23 cellular contexts compared by ENCODE assay signal in the genomic region with DNA sequence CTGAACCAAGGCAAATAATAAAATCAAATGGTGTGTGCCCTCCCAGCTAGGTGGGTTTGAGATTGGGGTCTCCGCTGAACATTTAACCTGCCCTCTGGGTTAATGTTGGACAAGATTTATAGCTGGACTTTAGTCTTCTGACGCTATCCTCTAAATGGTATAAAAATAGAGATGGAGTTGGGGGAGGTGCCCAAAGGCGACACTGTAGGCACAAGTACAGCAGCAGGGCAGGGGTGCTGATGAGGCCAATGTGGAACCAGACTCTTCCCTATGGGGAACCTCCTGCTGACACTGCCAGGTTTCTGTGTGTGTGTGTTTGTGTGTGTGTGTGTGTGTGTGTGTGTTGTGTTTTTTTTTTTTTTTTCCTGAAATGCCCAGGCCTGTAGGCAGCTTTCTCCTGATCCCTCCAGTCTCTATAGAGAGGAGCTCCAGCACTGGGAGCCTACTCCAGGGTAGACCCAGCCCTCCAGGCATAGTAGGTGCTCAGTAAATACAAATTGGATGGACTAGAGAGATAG. TPM values are rescaled to one million over a fixed set of nuclear protein-coding genes. Genes with fewer than 3 reads are reported as not detected.
A peak's percentile ranks its signal among the peaks of the same experiment; 100 is the strongest.
DNase-seq lines count a peak whose midpoint lies in the region; ATAC-seq and TF ChIP-seq lines count a peak whose summit lies in the region.
"Had no signal": no experiment of that assay in that cellular context is flagged by ENCODE, and none has a peak within 500 bp of the region (broad histone marks: within the 10 kb centered on the region; RNA-seq: fewer than 3 reads in every experiment).

No MANE protein-coding gene starts in this region.

- CTCF ChIA-PET in activated naive CD4-positive, alpha-beta T cell treated with anti-CD3 and anti-CD28 coated beads for 36 hours (lab: Charles Lee) = interaction anchor here (1.6 kb wide), 1 partner anchor 40 kb away, joined by 5 read pairs; no protein-coding TSS in a partner anchor

- no peak for TF ChIP-seq POLR2A in tibial nerve (IDR thresholded peaks at IDR 0.05)

- H3K36me3 ChIP-seq in mucosa of descending colon (ENCODE audit: low read depth) (no peaks in the 10 kb centered on the region), tibial nerve (no peaks in the 10 kb centered on the region)
- H3K36me3 ChIP-seq: pancreas had no signal

- peaks cover 47% of the 10 kb centered on the region for H3K4me1 ChIP-seq in mucosa of descending colon (ENCODE audit: low read depth)
- peaks cover 0 to 59% (median 19%) of the 10 kb centered on the region in 4 donors for H3K4me1 ChIP-seq in tibial nerve

- H3K9me3 Mint-ChIP-seq in activated naive CD8-positive, alpha-beta T cell treated with anti-CD3 and anti-CD28 coated beads, Interleukin-2, amount 10 ng/mL, durations not matched to agents 7 days and 5 days = no peaks in the 10 kb centered on the region
- no peaks in the 10 kb centered on the region for H3K9me3 Mint-ChIP-seq in activated naive CD8-positive, alpha-beta T cell treated with anti-CD3 and anti-CD28 coated beads for 36 hours
- H3K9me3 Mint-ChIP-seq in chondrocyte (ENCODE audit: low read depth) = no peaks in the 10 kb centered on the region
- H3K9me3 Mint-ChIP-seq in activated naive CD4-positive, alpha-beta T cell treated with anti-CD3 and anti-CD28 coated beads for 36 hours = no peaks in the 10 kb centered on the region
- H3K9me3 Mint-ChIP-seq: activated naive CD8-positive, alpha-beta T cell treated with anti-CD3 and anti-CD28 coated beads, Interleukin-2, amount 50 U/mL, for 24 hours; activated T-helper 1 cell treated with anti-CD3 and anti-CD28 coated beads, Interleukin-12 subunit alpha, Interleukin-12 subunit beta, Interleukin-2, Interleukin-4 antibody, amounts not matched to agents 30 ng/mL and 10 ng/mL and 1 ng/mL, durations not matched to agents 14 hours and 24 hours and 36 hours; type B pancreatic cell had no signal

- H3K4me1 Mint-ChIP-seq in activated naive CD8-positive, alpha-beta T cell treated with anti-CD3 and anti-CD28 coated beads, Interleukin-2, amount 10 ng/mL, durations not matched to agents 7 days and 5 days = peaks cover 10% of the 10 kb centered on the region
- peaks cover 18% of the 10 kb centered on the region for H3K4me1 Mint-ChIP-seq in activated naive CD8-positive, alpha-beta T cell treated with anti-CD3 and anti-CD28 coated beads for 36 hours
- peaks cover 94% of the 10 kb centered on the region for H3K4me1 Mint-ChIP-seq in chondrocyte (ENCODE audit: low read depth)
- H3K4me1 Mint-ChIP-seq in activated naive CD4-positive, alpha-beta T cell treated with anti-CD3 and anti-CD28 coated beads for 36 hours (ENCODE audit: low read depth) = peaks cover 18% of the 10 kb centered on the region

- POLR2A ChIA-PET in activated naive CD8-positive, alpha-beta T cell treated with anti-CD3 and anti-CD28 coated beads, Interleukin-2, amount 10 ng/mL, durations not matched to agents 7 days and 5 days (lab: Charles Lee) = interaction anchor here (1.3 kb wide), 1 partner anchor 9 kb away, joined by 3 read pairs; no protein-coding TSS in a partner anchor

- no peak for TF ChIP-seq CTCF in chondrocyte (IDR thresholded peaks at IDR 0.05)
- TF ChIP-seq CTCF in mucosa of descending colon (IDR thresholded peaks at IDR 0.05) = no peak
- no peak for TF ChIP-seq CTCF in tibial nerve (IDR thresholded peaks at IDR 0.05)

- 71 to 73% methylated on average over 3 of the region's 3 CpGs for WGBS in tibial nerve, 2 donors

- no peak for DNase-seq in activated naive CD8-positive, alpha-beta T cell treated with anti-CD3 and anti-CD28 coated beads, Interleukin-2, amount 10 ng/mL, durations not matched to agents 7 days and 5 days
- no peak for DNase-seq in activated naive CD8-positive, alpha-beta T cell treated with anti-CD3 and anti-CD28 coated beads for 36 hours
- DNase-seq in chondrocyte (ENCODE audit: low spot score) (no peak), mucosa of descending colon (peak in 2 of 3 donors; percentile 70 to 73), tibial nerve (ENCODE audit: low spot score in 2 of 2) (no peak), NCI-H2196 (lab: John Stamatoyannopoulos, UW; ENCODE audit: unreplicated experiment) (no peak)
- DNase-seq in activated naive CD4-positive, alpha-beta T cell treated with anti-CD3 and anti-CD28 coated beads for 36 hours = no peak
- DNase-seq: activated CD8-positive, alpha-beta memory T cell treated with anti-CD3 and anti-CD28 coated beads for 24 hours; activated naive CD8-positive, alpha-beta T cell treated with anti-CD3 and anti-CD28 coated beads, Interleukin-2, amount 50 U/mL, for 24 hours; C1 segment of cervical spinal cord; DMS153; dorsolateral prefrontal cortex; glutamatergic neuron; NCI-H1436; NCI-H446; pancreas; SHP77 had no signal

- peak overlapping the region; percentile 5 for H3K27ac Mint-ChIP-seq in activated naive CD8-positive, alpha-beta T cell treated with anti-CD3 and anti-CD28 coated beads, Interleukin-2, amount 10 ng/mL, durations not matched to agents 7 days and 5 days
- no peak overlapping the region for H3K27ac Mint-ChIP-seq in activated naive CD8-positive, alpha-beta T cell treated with anti-CD3 and anti-CD28 coated beads for 36 hours
- H3K27ac Mint-ChIP-seq in chondrocyte (ENCODE audit: unreplicated experiment) = peak overlapping the region; percentile 87
- H3K27ac Mint-ChIP-seq in activated naive CD4-positive, alpha-beta T cell treated with anti-CD3 and anti-CD28 coated beads for 36 hours = no peak overlapping the region
- H3K27ac Mint-ChIP-seq: activated naive CD8-positive, alpha-beta T cell treated with anti-CD3 and anti-CD28 coated beads, Interleukin-2, amount 50 U/mL, for 24 hours; activated T-helper 1 cell treated with anti-CD3 and anti-CD28 coated beads, Interleukin-12 subunit alpha, Interleukin-12 subunit beta, Interleukin-2, Interleukin-4 antibody, amounts not matched to agents 30 ng/mL and 10 ng/mL and 1 ng/mL, durations not matched to agents 14 hours and 24 hours and 36 hours; type B pancreatic cell had no signal

- no peaks in the 10 kb centered on the region for H3K27me3 ChIP-seq in tibial nerve
- H3K27me3 ChIP-seq: dorsolateral prefrontal cortex, pancreas had no signal

- no peaks in the 10 kb centered on the region for H3K36me3 Mint-ChIP-seq in activated naive CD8-positive, alpha-beta T cell treated with anti-CD3 and anti-CD28 coated beads, Interleukin-2, amount 10 ng/mL, durations not matched to agents 7 days and 5 days
- no peaks in the 10 kb centered on the region for H3K36me3 Mint-ChIP-seq in activated naive CD8-positive, alpha-beta T cell treated with anti-CD3 and anti-CD28 coated beads for 36 hours
- H3K36me3 Mint-ChIP-seq in chondrocyte (ENCODE audit: low read depth) = no peaks in the 10 kb centered on the region
- no peaks in the 10 kb centered on the region for H3K36me3 Mint-ChIP-seq in activated naive CD4-positive, alpha-beta T cell treated with anti-CD3 and anti-CD28 coated beads for 36 hours (ENCODE audit: low read depth)
- H3K36me3 Mint-ChIP-seq: type B pancreatic cell had no signal

- no peak overlapping the region for H3K4me3 ChIP-seq in mucosa of descending colon
- H3K4me3 ChIP-seq in tibial nerve = no peak overlapping the region
- H3K4me3 ChIP-seq: dorsolateral prefrontal cortex, esophagus muscularis mucosa, pancreas had no signal

- peaks cover 19% of the 10 kb centered on the region for H3K27me3 Mint-ChIP-seq in activated naive CD8-positive, alpha-beta T cell treated with anti-CD3 and anti-CD28 coated beads, Interleukin-2, amount 10 ng/mL, durations not matched to agents 7 days and 5 days
- peaks cover 3% of the 10 kb centered on the region for H3K27me3 Mint-ChIP-seq in activated naive CD8-positive, alpha-beta T cell treated with anti-CD3 and anti-CD28 coated beads for 36 hours
- H3K27me3 Mint-ChIP-seq in chondrocyte (ENCODE audit: low read depth) = no peaks in the 10 kb centered on the region
- H3K27me3 Mint-ChIP-seq in activated naive CD4-positive, alpha-beta T cell treated with anti-CD3 and anti-CD28 coated beads for 36 hours (ENCODE audit: low read depth) = peaks cover 2% of the 10 kb centered on the region
- H3K27me3 Mint-ChIP-seq: activated naive CD8-positive, alpha-beta T cell treated with anti-CD3 and anti-CD28 coated beads, Interleukin-2, amount 50 U/mL, for 24 hours had no signal

- no peaks in the 10 kb centered on the region for H3K9me3 ChIP-seq in mucosa of descending colon
- H3K9me3 ChIP-seq in tibial nerve = no peaks in the 10 kb centered on the region
- H3K9me3 ChIP-seq: esophagus muscularis mucosa, pancreas had no signal

- no peak overlapping the region for H3K4me3 Mint-ChIP-seq in activated naive CD8-positive, alpha-beta T cell treated with anti-CD3 and anti-CD28 coated beads, Interleukin-2, amount 10 ng/mL, durations not matched to agents 7 days and 5 days
- H3K4me3 Mint-ChIP-seq in activated naive CD8-positive, alpha-beta T cell treated with anti-CD3 and anti-CD28 coated beads for 36 hours = no peak overlapping the region
- no peak overlapping the region for H3K4me3 Mint-ChIP-seq in chondrocyte (ENCODE audit: unreplicated experiment)
- H3K4me3 Mint-ChIP-seq in activated naive CD4-positive, alpha-beta T cell treated with anti-CD3 and anti-CD28 coated beads for 36 hours = no peak overlapping the region
- H3K4me3 Mint-ChIP-seq: activated naive CD8-positive, alpha-beta T cell treated with anti-CD3 and anti-CD28 coated beads, Interleukin-2, amount 50 U/mL, for 24 hours; activated T-helper 1 cell treated with anti-CD3 and anti-CD28 coated beads, Interleukin-12 subunit alpha, Interleukin-12 subunit beta, Interleukin-2, Interleukin-4 antibody, amounts not matched to agents 30 ng/mL and 10 ng/mL and 1 ng/mL, durations not matched to agents 14 hours and 24 hours and 36 hours; type B pancreatic cell had no signal

- peak overlapping the region in 3 of 4 donors; percentile 45 to 66 (median 55) for H3K27ac ChIP-seq in tibial nerve

- intact Hi-C loops in mucosa of descending colon (cut with DNase I, micrococcal nuclease) = no loop called here
- intact Hi-C loops in activated naive CD4-positive, alpha-beta T cell treated with anti-CD3 and anti-CD28 coated beads for 36 hours (cut with micrococcal nuclease) = no loop called here

- TF ChIP-seq EP300 in tibial nerve (IDR thresholded peaks at IDR 0.05) = no peak

- ATAC-seq in activated naive CD8-positive, alpha-beta T cell treated with anti-CD3 and anti-CD28 coated beads, Interleukin-2, amount 10 ng/mL, durations not matched to agents 7 days and 5 days (ENCODE audit: low read depth) = no peak
- ATAC-seq in mucosa of descending colon = peak; percentile 69
- ATAC-seq in GM18867 (IDR thresholded peaks at IDR 0.05; ENCODE audit: unreplicated experiment) = no peak
- ATAC-seq: activated naive CD8-positive, alpha-beta T cell treated with anti-CD3 and anti-CD28 coated beads, Interleukin-2, amount 50 U/mL, for 24 hours; pancreas had no signal

RNA-seq across cellular contexts. Expression of gene PCDH1, which starts 37.9 kb away (rescaled TPM):
- total RNA-seq in activated naive CD8-positive, alpha-beta T cell treated with anti-CD3 and anti-CD28 coated beads, Interleukin-2, amount 10 ng/mL, durations not matched to agents 7 days and 5 days = not detected
- not detected for total RNA-seq in activated naive CD8-positive, alpha-beta T cell treated with anti-CD3 and anti-CD28 coated beads for 36 hours
- 10.9 to 85.4 TPM (median 82.9 TPM) in 3 replicates for total RNA-seq in chondrocyte
- total RNA-seq in mucosa of descending colon = 100 to 1,000 TPM in 2 of 3 donors, 10 to 100 TPM in 1; 75.1 to 159 (median 127) TPM
- 10 to 100 TPM; 19.9 to 55.5 (median 44.9) TPM for total RNA-seq in tibial nerve
- not detected for total RNA-seq in activated naive CD4-positive, alpha-beta T cell treated with anti-CD3 and anti-CD28 coated beads for 36 hours
- total RNA-seq: activated T-helper 1 cell treated with anti-CD3 and anti-CD28 coated beads, Interleukin-12 subunit alpha, Interleukin-12 subunit beta, Interleukin-2, Interleukin-4 antibody, amounts not matched to agents 30 ng/mL and 10 ng/mL and 1 ng/mL, durations not matched to agents 14 hours and 24 hours and 36 hours; LHCN-M2; T-helper 1 cell treated with Interleukin-12 subunit alpha and Interleukin-12 subunit beta and Interleukin-4 antibody, amounts not matched to agents 30 ng/mL and 1 ng/mL, for 36 hours had no signal

Comparison
In these comparisons a context has a peak if more than half of its experiments do, and no peak if none do; other contexts are left out.
1. H3K27ac Mint-ChIP-seq: peak in activated naive CD8-positive, alpha-beta T cell treated with anti-CD3 and anti-CD28 coated beads, Interleukin-2, amount 10 ng/mL, durations not matched to agents 7 days and 5 days (single experiment) and chondrocyte (single experiment); none in activated naive CD8-positive, alpha-beta T cell treated with anti-CD3 and anti-CD28 coated beads for 36 hours (single experiment) and activated naive CD4-positive, alpha-beta T cell treated with anti-CD3 and anti-CD28 coated beads for 36 hours (single experiment).
2. DNase-seq: peak in mucosa of descending colon (2 of 3); none in activated naive CD8-positive, alpha-beta T cell treated with anti-CD3 and anti-CD28 coated beads, Interleukin-2, amount 10 ng/mL, durations not matched to agents 7 days and 5 days (single experiment), activated naive CD8-positive, alpha-beta T cell treated with anti-CD3 and anti-CD28 coated beads for 36 hours (single experiment), chondrocyte (single experiment), tibial nerve (0 of 2), NCI-H2196 (single experiment) and activated naive CD4-positive, alpha-beta T cell treated with anti-CD3 and anti-CD28 coated beads for 36 hours (single experiment).
3. RNA of gene PCDH1, which starts 37.9 kb away (total RNA-seq): 75.1 to 159 TPM in mucosa of descending colon, 10.9 to 85.4 TPM in chondrocyte and 19.9 to 55.5 TPM in tibial nerve; not detected in activated naive CD8-positive, alpha-beta T cell treated with anti-CD3 and anti-CD28 coated beads for 36 hours, not detected in activated naive CD8-positive, alpha-beta T cell treated with anti-CD3 and anti-CD28 coated beads, Interleukin-2, amount 10 ng/mL, durations not matched to agents 7 days and 5 days and not detected in activated naive CD4-positive, alpha-beta T cell treated with anti-CD3 and anti-CD28 coated beads for 36 hours; every median in the first group is over 10 times any median in the second.